ENCODE assay signal across 23 cellular contexts in genomic region chr7:86320341-86320740, GRCh38.
"Had no signal": no experiment of that assay in that cellular context is flagged by ENCODE, and none has a peak within 500 bp of the region (broad histone marks: within the 10 kb centered on the region; RNA-seq: fewer than 3 reads in every experiment).

No MANE protein-coding gene starts in this region.

- H3K4me1 ChIP-seq: colonic mucosa, gastrocnemius medialis, heart left ventricle, psoas muscle, sigmoid colon, stomach, testis, tibial artery had no signal

- H3K27ac ChIP-seq: colonic mucosa, epithelial cell of prostate, gastrocnemius medialis, heart left ventricle, hepatocyte, ovary, psoas muscle, sigmoid colon, stomach, testis, tibial artery had no signal

- DNase-seq: colonic mucosa; effector CD8-positive, alpha-beta T cell; endodermal cell; foreskin fibroblast; gastrocnemius medialis; heart left ventricle; kidney; naive B cell; occipital lobe; ovary; posterior cingulate gyrus; psoas muscle; right cardiac atrium; sigmoid colon; stimulated activated CD4-positive, alpha-beta T cell treated with anti-CD3 and anti-CD28 coated beads, Interleukin-2, amount 100 ng/mL, for 24 hours; stimulated activated CD4-positive, alpha-beta T cell treated with anti-CD3 and anti-CD28 coated beads, Interleukin-4, amount 100 ng/mL, for 24 hours; stimulated activated naive CD4-positive, alpha-beta T cell treated with Interleukin-2 at 50 U/mL for 16 hours; stomach; testis; tibial artery had no signal

- H3K36me3 ChIP-seq: colonic mucosa, gastrocnemius medialis, heart left ventricle, ovary, sigmoid colon, stomach, tibial artery had no signal

- H2AFZ ChIP-seq: hepatocyte had no signal

- H3K27me3 ChIP-seq: colonic mucosa, gastrocnemius medialis, heart left ventricle, hepatocyte, ovary, sigmoid colon, stomach, testis, tibial artery had no signal

- H3K4me2 ChIP-seq: hepatocyte had no signal

- H3K79me2 ChIP-seq: hepatocyte had no signal

- H3K9me3 ChIP-seq: colonic mucosa, gastrocnemius medialis, ovary, psoas muscle, sigmoid colon, stomach, testis, tibial artery had no signal

- H3K4me3 ChIP-seq: colonic mucosa, gastrocnemius medialis, heart left ventricle, hepatocyte, lung, ovary, psoas muscle, sigmoid colon, stomach, testis, tibial artery had no signal
